11 cellular contexts compared by ENCODE assay signal in genomic region chr9:107587175-107587963, GRCh38.
DNase-seq lines count a peak whose midpoint lies in the region; ATAC-seq, FAIRE-seq and TF ChIP-seq lines count a peak whose summit lies in the region.
"Had no signal": no experiment of that assay in that cellular context is flagged by ENCODE, and none has a peak within 500 bp of the region (broad histone marks: within the 10 kb centered on the region; RNA-seq: fewer than 3 reads in every experiment).

No MANE protein-coding gene starts in this region.

- H3K27ac Mint-ChIP-seq in CD14-positive monocyte, result peak overlapping the region; percentile 92 to 98 (median 95)
- H3K27ac Mint-ChIP-seq in CD8-positive, alpha-beta T cell, result no peak overlapping the region
- H3K27ac Mint-ChIP-seq: T-cell had no signal

- no peaks in the 10 kb centered on the region for H4K20me1 ChIP-seq in fibroblast of lung (ENCODE audit: control insufficient read depth, extremely low read depth, insufficient read depth, low read length)
- no peaks in the 10 kb centered on the region for H4K20me1 ChIP-seq in osteoblast (ENCODE audit: insufficient read depth, low read length)

- H3K27ac ChIP-seq in fibroblast of lung (ENCODE audit: insufficient read depth, low read length) (no peak overlapping the region), osteoblast (ENCODE audit: low read depth, low read length) (no peak overlapping the region)
- no peak overlapping the region for H3K27ac ChIP-seq in CD8-positive, alpha-beta T cell (ENCODE audit: low read depth, low read length)

- CTCF ChIA-PET in CD8-positive, alpha-beta T cell (lab: Charles Lee), result no interaction called here

- peaks cover 31% of the 10 kb centered on the region for H3K4me1 Mint-ChIP-seq in CD14-positive monocyte
- H3K4me1 Mint-ChIP-seq in CD8-positive, alpha-beta T cell (ENCODE audit: low read depth), result no peaks in the 10 kb centered on the region
- H3K4me1 Mint-ChIP-seq: T-cell had no signal

- H3K36me3 ChIP-seq in fibroblast of lung (ENCODE audit: control insufficient read depth, insufficient read depth, low read length) (no peaks in the 10 kb centered on the region), osteoblast (ENCODE audit: insufficient read depth, low read length) (no peaks in the 10 kb centered on the region)
- H3K36me3 ChIP-seq in CD8-positive, alpha-beta T cell (ENCODE audit: insufficient read depth, low read length), result no peaks in the 10 kb centered on the region

- H3K79me2 ChIP-seq in fibroblast of lung (ENCODE audit: control insufficient read depth, insufficient read depth, low read length), result no peaks in the 10 kb centered on the region
- no peaks in the 10 kb centered on the region for H3K79me2 ChIP-seq in osteoblast (ENCODE audit: insufficient read depth, low read length)

- no peaks in the 10 kb centered on the region for H3K9me3 Mint-ChIP-seq in CD14-positive monocyte
- no peaks in the 10 kb centered on the region for H3K9me3 Mint-ChIP-seq in CD8-positive, alpha-beta T cell
- H3K9me3 Mint-ChIP-seq: T-cell had no signal

- DNase-seq in CD14-positive monocyte (ENCODE audit: low spot score) (peak; percentile 47), NOMO-1 (lab: John Stamatoyannopoulos, UW; ENCODE audit: unreplicated experiment in 2 of 2) (peak; percentile 60 to 61), fibroblast of lung (ENCODE audit: low read depth in 2 of 2) (no peak), osteoblast (ENCODE audit: insufficient read length, low spot score, missing footprints) (peak; percentile 53), GM13976 (ENCODE audit: low spot score) (no peak), urothelium cell line (ENCODE audit: low spot score) (no peak), NCI-H2029 (lab: John Stamatoyannopoulos, UW) (no peak)
- DNase-seq in CD8-positive, alpha-beta T cell, result no peak
- DNase-seq: NCI-H2171, T-cell had no signal

- H3K27me3 ChIP-seq in fibroblast of lung (ENCODE audit: control insufficient read depth, insufficient read depth, low read length), result no peaks in the 10 kb centered on the region
- no peaks in the 10 kb centered on the region for H3K27me3 ChIP-seq in osteoblast (ENCODE audit: insufficient read depth, low read length)
- no peaks in the 10 kb centered on the region for H3K27me3 ChIP-seq in CD8-positive, alpha-beta T cell (ENCODE audit: insufficient read depth, low read length)

- H3K4me1 ChIP-seq in fibroblast of lung (ENCODE audit: control insufficient read depth, extremely low read depth, insufficient read depth, low read length) (no peaks in the 10 kb centered on the region), osteoblast (ENCODE audit: insufficient read depth, low read length) (no peaks in the 10 kb centered on the region)
- no peaks in the 10 kb centered on the region for H3K4me1 ChIP-seq in CD8-positive, alpha-beta T cell (ENCODE audit: insufficient read depth, low read length)

- POLR2A ChIA-PET in CD8-positive, alpha-beta T cell (lab: Charles Lee), result no interaction called here

- H3K9ac ChIP-seq in fibroblast of lung (ENCODE audit: insufficient read depth, low read length), result no peak overlapping the region

- H3K4me3 ChIP-seq in fibroblast of lung (replicated peaks in 1 of 4; ENCODE audit: control extremely low read depth in 1 of 4, insufficient read depth in 1 of 4, low read depth in 3 of 4, low read length in 4 of 4) (no peak overlapping the region), osteoblast (ENCODE audit: insufficient read depth, low read length) (peak overlapping the region; percentile 59)
- H3K4me3 ChIP-seq in CD8-positive, alpha-beta T cell (ENCODE audit: low read depth, low read length), result no peak overlapping the region

- no peaks in the 10 kb centered on the region for H3K36me3 Mint-ChIP-seq in CD14-positive monocyte
- H3K36me3 Mint-ChIP-seq in CD8-positive, alpha-beta T cell, result no peaks in the 10 kb centered on the region
- H3K36me3 Mint-ChIP-seq: T-cell had no signal

- TF ChIP-seq CTCF in CD14-positive monocyte (IDR thresholded peaks at IDR 0.05), result no peak
- no peak for TF ChIP-seq CTCF in fibroblast of lung (conservative IDR thresholded peaks at IDR 0.05 in 1 of 2, IDR thresholded peaks at IDR 0.05 in 1 of 2; ENCODE audit: low read depth in 1 of 2, low read length in 2 of 2)
- TF ChIP-seq CTCF in osteoblast (IDR thresholded peaks at IDR 0.05; ENCODE audit: extremely low read depth, low read depth, low read length), result no peak
- TF ChIP-seq CTCF in GM13976 (IDR thresholded peaks at IDR 0.05; ENCODE audit: borderline replicate concordance, control extremely low read depth, extremely low read depth, insufficient read depth, missing control alignments), result no peak
- TF ChIP-seq CTCF in CD8-positive, alpha-beta T cell (IDR thresholded peaks at IDR 0.05), result no peak

- H3K4me2 ChIP-seq in fibroblast of lung (ENCODE audit: extremely low read depth, insufficient read depth, low read length), result no peak overlapping the region
- peak overlapping the region; percentile 72 for H3K4me2 ChIP-seq in osteoblast (ENCODE audit: insufficient read depth, low read length)

- ATAC-seq in CD8-positive, alpha-beta T cell, result no peak
- ATAC-seq: HCT116, T-cell had no signal

- no peaks in the 10 kb centered on the region for H3K9me3 ChIP-seq in fibroblast of lung (ENCODE audit: control insufficient read depth, insufficient read depth, low read depth, low read length)
- H3K9me3 ChIP-seq in osteoblast (ENCODE audit: low read depth, low read length), result no peaks in the 10 kb centered on the region
- H3K9me3 ChIP-seq in CD8-positive, alpha-beta T cell (ENCODE audit: low read length), result no peaks in the 10 kb centered on the region

- intact Hi-C loops in CD14-positive monocyte (cut with micrococcal nuclease), result no loop called here
- intact Hi-C loops in CD8-positive, alpha-beta T cell (cut with DNase I, micrococcal nuclease), result no loop called here

- peak overlapping the region; percentile 81 to 90 for H3K4me3 Mint-ChIP-seq in CD14-positive monocyte
- no peak overlapping the region for H3K4me3 Mint-ChIP-seq in CD8-positive, alpha-beta T cell
- H3K4me3 Mint-ChIP-seq: T-cell had no signal

- H3K27me3 Mint-ChIP-seq in CD14-positive monocyte (ENCODE audit: low read depth in 3 of 3), result peaks cover 0 to 3% (median 0%) of the 10 kb centered on the region in 3 donors
- H3K27me3 Mint-ChIP-seq in CD8-positive, alpha-beta T cell (ENCODE audit: low read depth), result peaks cover 3% of the 10 kb centered on the region

- H2AFZ ChIP-seq in fibroblast of lung (ENCODE audit: low read length) (peak overlapping the region; percentile 15), osteoblast (ENCODE audit: low read length) (peak overlapping the region; percentile 86)

- in situ Hi-C loops in GM13976 (cut with MboI; ENCODE audit: low sequenced_read_pairs, unreplicated experiment), result no loop called here

- no peak for FAIRE-seq in urothelium cell line (lab: Jason Lieb, UNC)

Comparison
In these comparisons a context has a peak if more than half of its experiments do, and no peak if none do; other contexts are left out.
1. DNase-seq: peak in CD14-positive monocyte (single experiment), NOMO-1 (2 of 2) and osteoblast (single experiment); none in fibroblast of lung (0 of 2), GM13976 (single experiment), CD8-positive, alpha-beta T cell (0 of 7), urothelium cell line (single experiment) and NCI-H2029 (single experiment).